In the genomic region with DNA sequence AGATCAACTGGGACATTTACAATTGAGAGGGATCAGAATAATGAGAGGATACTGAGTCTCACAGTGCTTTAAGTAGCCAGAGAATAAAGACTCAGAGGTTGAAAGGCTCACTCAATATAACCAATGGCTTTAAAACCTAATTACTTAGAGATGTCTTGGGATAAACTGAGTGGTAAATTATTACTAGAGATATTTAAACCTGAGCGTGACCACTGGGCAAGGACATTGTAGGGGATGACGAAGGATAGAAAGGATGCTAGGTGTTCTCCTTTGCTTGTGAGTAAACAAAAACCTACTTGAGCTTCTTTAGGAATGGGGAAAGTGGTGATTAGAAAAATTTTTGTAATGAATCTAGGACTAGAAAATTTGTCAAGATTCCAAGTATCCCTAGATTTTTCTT, we compare ENCODE assay signal across 31 cellular contexts. TPM values are rescaled to one million over a fixed set of nuclear protein-coding genes. Genes with fewer than 3 reads are reported as not detected.
DNase-seq lines count a peak whose midpoint lies in the region; ATAC-seq and TF ChIP-seq lines count a peak whose summit lies in the region.
"Had no signal": no experiment of that assay in that cellular context is flagged by ENCODE, and none has a peak within 500 bp of the region (broad histone marks: within the 10 kb centered on the region; RNA-seq: fewer than 3 reads in every experiment).

No MANE protein-coding gene starts in this region.

- peak overlapping the region; percentile 55 for H3K27ac ChIP-seq in brain microvascular endothelial cell
- no peak overlapping the region for H3K27ac ChIP-seq in left lung
- H3K27ac ChIP-seq in smooth muscle cell (ENCODE audit: low read depth), result peak overlapping the region; percentile 73
- H3K27ac ChIP-seq: lower lobe of right lung had no signal

- H3K9me3 ChIP-seq in left lung (peaks cover 0 to 4% of the 10 kb centered on the region in 2 donors), smooth muscle cell (replicated peaks; ENCODE audit: low read depth) (no peaks in the 10 kb centered on the region)
- H3K9me3 ChIP-seq: Caco-2, lower lobe of right lung, SK-N-SH had no signal

- H3K27me3 Mint-ChIP-seq in HFFc6 (ENCODE audit: insufficient read depth), result no peaks in the 10 kb centered on the region
- H3K27me3 Mint-ChIP-seq: activated CD4-positive, alpha-beta T cell treated with anti-CD3 and anti-CD28 coated beads for 36 hours; stimulated activated naive CD8-positive, alpha-beta T cell treated with anti-CD3 and anti-CD28 coated beads, Interleukin-15, amount 100 ng/mL, for 72 hours had no signal

- peak overlapping the region; percentile 31 for H3K4me2 ChIP-seq in smooth muscle cell
- H3K4me2 ChIP-seq: BLaER1 treated with 17β-estradiol and CSF1 and Interleukin-3, amounts not matched to agents 10 nM and 100 nM; SK-N-SH had no signal

- no peak overlapping the region; the same call in 1 of the 2 replicates for H3K4me3 Mint-ChIP-seq in HFFc6
- H3K4me3 Mint-ChIP-seq: activated CD4-positive, alpha-beta T cell treated with anti-CD3 and anti-CD28 coated beads for 36 hours; activated CD8-positive, alpha-beta T cell treated with anti-CD3 and anti-CD28 coated beads, Interleukin-2, amount 10 ng/mL, durations not matched to agents 7 days and 5 days; neural crest cell; stimulated activated naive CD8-positive, alpha-beta T cell treated with anti-CD3 and anti-CD28 coated beads, Interleukin-15, amount 100 ng/mL, for 72 hours had no signal

- ATAC-seq in left lung, result peak; percentile 18
- ATAC-seq: activated CD4-positive, alpha-beta T cell treated with anti-CD3 and anti-CD28 coated beads for 36 hours; activated CD8-positive, alpha-beta T cell treated with anti-CD3 and anti-CD28 coated beads, Interleukin-2, amount 10 ng/mL, durations not matched to agents 7 days and 5 days; activated naive CD4-positive, alpha-beta T cell treated with anti-CD3 and anti-CD28 coated beads, Interleukin-2, amount 50 U/mL, for 72 hours; sciatic nerve; stimulated activated naive CD8-positive, alpha-beta T cell treated with anti-CD3 and anti-CD28 coated beads, Interleukin-15, amount 100 ng/mL, for 72 hours had no signal

- peak overlapping the region; percentile 10 for H3K9ac ChIP-seq in smooth muscle cell (ENCODE audit: low read depth)
- H3K9ac ChIP-seq: BLaER1 treated with 17β-estradiol and CSF1 and Interleukin-3, amounts not matched to agents 10 nM and 100 nM; SK-N-SH had no signal

- in situ Hi-C loops in brain microvascular endothelial cell (cut with HindIII; ENCODE audit: low pct_ligation_motif_present, low sequenced_read_pairs), result no loop called here

- no peaks in the 10 kb centered on the region for H3F3A ChIP-seq in smooth muscle cell (ENCODE audit: low read depth)

- H3K4me3 ChIP-seq in brain microvascular endothelial cell (ENCODE audit: low read depth, low read length) (no peak overlapping the region), left lung (no peak overlapping the region), smooth muscle cell (no peak overlapping the region)
- H3K4me3 ChIP-seq: BLaER1 treated with 17β-estradiol and CSF1 and Interleukin-3, amounts not matched to agents 10 nM and 100 nM; lower lobe of right lung had no signal

- no peaks in the 10 kb centered on the region for H4K20me1 ChIP-seq in smooth muscle cell (ENCODE audit: low read depth)
- H4K20me1 ChIP-seq: BLaER1 treated with 17β-estradiol and CSF1 and Interleukin-3, amounts not matched to agents 10 nM and 100 nM had no signal

- intact Hi-C loops in left lung (cut with DNase I), result no loop called here

- peaks cover 76% of the 10 kb centered on the region for H3K4me1 Mint-ChIP-seq in HFFc6 (ENCODE audit: low read depth)
- H3K4me1 Mint-ChIP-seq: activated CD4-positive, alpha-beta T cell treated with anti-CD3 and anti-CD28 coated beads for 36 hours; stimulated activated naive CD8-positive, alpha-beta T cell treated with anti-CD3 and anti-CD28 coated beads, Interleukin-15, amount 100 ng/mL, for 72 hours had no signal

- DNase-seq in HFFc6, result no peak
- DNase-seq in brain microvascular endothelial cell, result no peak
- DNase-seq in left lung, result no peak
- no peak for DNase-seq in smooth muscle cell (lab: John Stamatoyannopoulos, UW; ENCODE audit: unreplicated experiment)
- no peak for DNase-seq in NCI-H2171 treated with DMSO at 0.1 percent for 48 hours (lab: John Stamatoyannopoulos, UW)
- DNase-seq in DMS53 treated with DMSO at 0.1 percent for 48 hours (lab: John Stamatoyannopoulos, UW; ENCODE audit: unreplicated experiment), result no peak
- no peak for DNase-seq in Kasumi-1 (lab: John Stamatoyannopoulos, UW)
- DNase-seq: activated CD4-positive, alpha-beta T cell treated with anti-CD3 and anti-CD28 coated beads for 36 hours; activated CD8-positive, alpha-beta T cell treated with anti-CD3 and anti-CD28 coated beads, Interleukin-2, amount 10 ng/mL, durations not matched to agents 7 days and 5 days; anterior cingulate cortex; caudate nucleus; DMS79; GDM1; KBM-7; kidney; lower lobe of right lung; MM.1S; NCI-H1417; NCI-H2081; NCI-H345; NCI-H748 treated with DMSO at 0.1 percent for 48 hours; SK-N-SH; stimulated activated CD4-positive, alpha-beta T cell treated with anti-CD3 and anti-CD28 coated beads, Interleukin-15, amount 100 ng/mL, for 24 hours; stimulated activated naive CD8-positive, alpha-beta T cell treated with anti-CD3 and anti-CD28 coated beads, Interleukin-15, amount 100 ng/mL, for 72 hours; T-helper 2 cell had no signal

- H3K36me3 ChIP-seq in brain microvascular endothelial cell (replicated peaks), result no peaks in the 10 kb centered on the region
- no peaks in the 10 kb centered on the region for H3K36me3 ChIP-seq in left lung
- H3K36me3 ChIP-seq in smooth muscle cell (ENCODE audit: low read depth), result no peaks in the 10 kb centered on the region
- H3K36me3 ChIP-seq: BLaER1 treated with 17β-estradiol and CSF1 and Interleukin-3, amounts not matched to agents 10 nM and 100 nM; lower lobe of right lung had no signal

- H3K4me1 ChIP-seq in left lung (no peaks in the 10 kb centered on the region), smooth muscle cell (ENCODE audit: low read depth) (peaks cover 15% of the 10 kb centered on the region)
- H3K4me1 ChIP-seq: Caco-2, lower lobe of right lung had no signal

- 76% methylated on average over 2 of the region's 2 CpGs for WGBS in smooth muscle cell (ENCODE audit: low lambda C conversion rate)

- no peaks in the 10 kb centered on the region for H3K79me2 ChIP-seq in smooth muscle cell (ENCODE audit: low read depth)

- TF ChIP-seq CTCF in HFFc6 (IDR thresholded peaks at IDR 0.05) (no peak), brain microvascular endothelial cell (IDR thresholded peaks at IDR 0.05; ENCODE audit: low read depth, low read length, missing control alignments) (no peak), left lung (IDR thresholded peaks at IDR 0.05) (no peak), smooth muscle cell (IDR thresholded peaks at IDR 0.05; ENCODE audit: borderline replicate concordance, insufficient read depth, poor library complexity, severe bottlenecking) (no peak)

- peaks cover 33% of the 10 kb centered on the region for H3K36me3 Mint-ChIP-seq in HFFc6 (ENCODE audit: low read depth)
- H3K36me3 Mint-ChIP-seq: activated naive CD4-positive, alpha-beta T cell treated with anti-CD3 and anti-CD28 coated beads, Interleukin-2, amount 50 U/mL, for 72 hours had no signal

- no peak overlapping the region for H2AFZ ChIP-seq in smooth muscle cell (ENCODE audit: low read depth)

- H3K9me3 Mint-ChIP-seq in HFFc6, result peaks cover 19% of the 10 kb centered on the region
- H3K9me3 Mint-ChIP-seq: activated naive CD4-positive, alpha-beta T cell treated with anti-CD3 and anti-CD28 coated beads, Interleukin-2, amount 50 U/mL, for 72 hours had no signal

- peak overlapping the region; percentile 90 for H3K27ac Mint-ChIP-seq in HFFc6
- H3K27ac Mint-ChIP-seq: activated CD4-positive, alpha-beta T cell treated with anti-CD3 and anti-CD28 coated beads for 36 hours; activated CD8-positive, alpha-beta T cell treated with anti-CD3 and anti-CD28 coated beads, Interleukin-2, amount 10 ng/mL, durations not matched to agents 7 days and 5 days; activated naive CD4-positive, alpha-beta T cell treated with anti-CD3 and anti-CD28 coated beads, Interleukin-2, amount 50 U/mL, for 72 hours had no signal

- H3K27me3 ChIP-seq in brain microvascular endothelial cell (replicated peaks) (no peaks in the 10 kb centered on the region), left lung (no peaks in the 10 kb centered on the region), smooth muscle cell (ENCODE audit: low read depth) (no peaks in the 10 kb centered on the region)
- H3K27me3 ChIP-seq: BLaER1 treated with 17β-estradiol and CSF1 and Interleukin-3, amounts not matched to agents 10 nM and 100 nM had no signal

RNA-seq across cellular contexts. Expression of gene SLC38A11, which starts 12.0 kb away (rescaled TPM):
- 1 to 10 TPM; 2.1 to 3.0 (median 2.5) TPM for total RNA-seq in HFFc6 (2021; fragmentation: NEBNext Ultra II Directional; extraction: Animal tissue kit (Norgen Biotek cat#: 25700))
- total RNA-seq in left lung (under 1 TPM; 0.29 to 0.63 TPM), smooth muscle cell (not detected in 2 replicates)
- polyA plus RNA-seq in smooth muscle cell, result not detected in 2 replicates
- total RNA-seq: activated CD4-positive, alpha-beta T cell treated with anti-CD3 and anti-CD28 coated beads for 36 hours; activated CD8-positive, alpha-beta T cell treated with anti-CD3 and anti-CD28 coated beads, Interleukin-2, amount 10 ng/mL, durations not matched to agents 7 days and 5 days; activated naive CD4-positive, alpha-beta T cell treated with anti-CD3 and anti-CD28 coated beads, Interleukin-2, amount 50 U/mL, for 72 hours; HT1080; neural crest cell had no signal
- polyA plus RNA-seq: SK-N-SH had no signal

Comparison
In these comparisons a context has a peak if more than half of its experiments do, and no peak if none do; other contexts are left out.
1. H3K27ac ChIP-seq: peak in brain microvascular endothelial cell (single experiment) and smooth muscle cell (single experiment); none in left lung (0 of 2).